Comparison of ENCODE assay signal across 30 cellular contexts in the genomic region with DNA sequence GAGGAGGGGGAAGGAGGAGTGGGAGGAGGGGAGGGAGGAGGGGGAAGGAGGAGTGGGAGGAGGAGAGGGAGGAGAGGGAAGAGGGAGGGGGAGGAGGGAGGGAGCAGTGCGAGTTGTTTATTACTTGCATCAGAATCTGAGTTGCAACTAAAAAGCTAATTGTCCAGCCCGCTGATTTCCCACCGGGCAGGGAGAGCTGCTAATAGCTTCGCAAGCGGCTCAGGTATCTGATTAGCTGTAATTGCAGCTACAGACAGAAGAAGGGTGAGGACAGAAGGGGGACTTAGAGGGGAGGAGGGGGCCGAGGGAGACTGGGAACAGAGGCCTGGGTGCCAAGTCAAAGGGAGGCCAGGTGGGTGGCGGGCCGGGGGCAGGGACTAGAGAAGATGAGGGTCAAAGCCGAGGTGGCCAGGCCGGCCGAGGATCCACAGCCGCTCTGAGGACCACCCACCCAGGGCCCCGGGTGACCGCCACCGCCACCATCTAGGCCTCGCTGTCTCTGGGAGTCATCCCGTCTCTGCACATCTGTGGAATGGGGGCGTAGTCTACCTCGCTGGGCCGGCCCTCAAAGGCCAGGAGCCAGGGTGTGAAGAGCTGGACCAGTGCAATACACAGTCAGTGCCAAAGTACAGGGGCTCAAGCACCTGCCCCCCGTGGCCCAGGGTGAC. TPM values are rescaled to one million over a fixed set of nuclear protein-coding genes. Genes with fewer than 3 reads are reported as not detected.
DNase-seq lines count a peak whose midpoint lies in the region; ATAC-seq and TF ChIP-seq lines count a peak whose summit lies in the region.
"Had no signal": no experiment of that assay in that cellular context is flagged by ENCODE, and none has a peak within 500 bp of the region (broad histone marks: within the 10 kb centered on the region; RNA-seq: fewer than 3 reads in every experiment).

No MANE protein-coding gene starts in this region.

- CTCF ChIA-PET in HCT116 (lab: Charles Lee) = interaction anchor here (1.4 kb wide), 1 partner anchor 8 kb away, joined by 3 read pairs; no protein-coding TSS in a partner anchor

- BruUV-seq in HCT116 (replicated peaks; lab: Mats Ljungman, UMichigan) = no TSS peak

- peaks cover 38% of the 10 kb centered on the region for H3K27me3 Mint-ChIP-seq in neural progenitor cell (ENCODE audit: insufficient read depth, low read depth)

- intact Hi-C loops in HCT116 (cut with micrococcal nuclease) = loop anchor here (5.0 kb wide), 1 partner anchor 38 kb away; no protein-coding TSS in a partner anchor

- H3K36me3 ChIP-seq in HCT116 (ENCODE audit: control insufficient read depth in 1 of 2, insufficient read depth in 2 of 2, low read length in 2 of 2) (no peaks in the 10 kb centered on the region), neural progenitor cell (no peaks in the 10 kb centered on the region)
- H3K36me3 ChIP-seq: adrenal gland, pancreas had no signal

- RAD21 ChIA-PET in HCT116 (lab: Charles Lee; ENCODE audit: low non-redundant PET in 1 of 2, low total read pairs in 2 of 2, uncharacterized antibody in 2 of 2, unreplicated experiment in 2 of 2) = no interaction called here

- H2AFZ ChIP-seq in HCT116 (ENCODE audit: low read depth, low read length, poor library complexity, severe bottlenecking) = no peak overlapping the region
- no peak overlapping the region for H2AFZ ChIP-seq in neural progenitor cell (replicated peaks)

- ATAC-seq in HCT116 = 0 out of 2 replicates have a peak, but pooled peaks have one; percentile 39
- ATAC-seq in SK-N-SH treated with all-trans-retinoic acid at 6 μM for 48 hours = peak; percentile 17; the same call in 2 of the 3 replicates
- ATAC-seq in GM21515 (IDR thresholded peaks at IDR 0.05; ENCODE audit: unreplicated experiment) = no peak
- ATAC-seq: activated CD8-positive, alpha-beta T cell treated with anti-CD3 and anti-CD28 coated beads for 36 hours; activated T-helper 17 cell treated with anti-CD3 and anti-CD28 coated beads, Interleukin-2, amount 50 U/mL, for 72 hours; body of pancreas; GM23338; left lobe of liver; pancreas had no signal

- H4K20me1 ChIP-seq in HCT116 (ENCODE audit: insufficient read depth) (no peaks in the 10 kb centered on the region), neural progenitor cell (ENCODE audit: low read depth) (no peaks in the 10 kb centered on the region)

- DNase-seq in NCI-H2227 (lab: John Stamatoyannopoulos, UW; ENCODE audit: unreplicated experiment) = peak; percentile 25
- no peak for DNase-seq in NCI-H2227 treated with DMSO at 0.1 percent for 48 hours (lab: John Stamatoyannopoulos, UW)
- DNase-seq in HCT116 (ENCODE audit: low read depth, low spot score) = no peak
- peak; percentile 51 for DNase-seq in neural progenitor cell (ENCODE audit: low spot score)
- no peak for DNase-seq in activated T-cell treated with anti-CD3 and anti-CD28 coated beads for 4 hours
- DNase-seq in SW480 (ENCODE audit: low spot score) = no peak
- DNase-seq: activated CD4-positive, alpha-beta T cell treated with anti-CD3 and anti-CD28 coated beads for 1 hour; activated CD8-positive, alpha-beta memory T cell treated with anti-CD3 and anti-CD28 coated beads, Interleukin-2, amount 50 U/mL, for 48 hours; activated CD8-positive, alpha-beta T cell treated with anti-CD3 and anti-CD28 coated beads for 36 hours; activated naive CD4-positive, alpha-beta T cell treated with anti-CD3 and anti-CD28 coated beads, Interleukin-2, amount 10 ng/mL, durations not matched to agents 7 days and 5 days; adrenal gland; body of pancreas; IMR-90; MV-4-11; NCI-H2029; NCI-H345; NCI-H774; pancreas; stimulated activated naive CD4-positive, alpha-beta T cell treated with Interleukin-2 at 50 U/mL for 16 hours; T-helper 2 cell; testis had no signal

- H3K79me2 ChIP-seq in HCT116 (ENCODE audit: insufficient read depth, low read length) = no peaks in the 10 kb centered on the region
- H3K79me2 ChIP-seq in neural progenitor cell (ENCODE audit: low read depth) = no peaks in the 10 kb centered on the region

- TF ChIP-seq CTCF in HCT116 (IDR thresholded peaks at IDR 0.05 in 2 of 3, conservative IDR thresholded peaks at IDR 0.05 in 1 of 3; ENCODE audit: borderline replicate concordance in 1 of 3, insufficient read depth in 1 of 3, low read depth in 2 of 3, low read length in 2 of 3) = no peak
- TF ChIP-seq CTCF in neural progenitor cell (IDR thresholded peaks at IDR 0.05) = no peak

- no peaks in the 10 kb centered on the region for H3K9me2 ChIP-seq in HCT116 (ENCODE audit: insufficient read depth)

- H3K9ac ChIP-seq in HCT116 (ENCODE audit: low read length) (no peak overlapping the region), neural progenitor cell (no peak overlapping the region)

- H3K4me2 ChIP-seq in HCT116 (ENCODE audit: low read length) = no peak overlapping the region
- no peak overlapping the region for H3K4me2 ChIP-seq in neural progenitor cell

- no peaks in the 10 kb centered on the region for H3K27me3 ChIP-seq in HCT116 (ENCODE audit: insufficient read depth, low read length)
- peaks cover 99% of the 10 kb centered on the region for H3K27me3 ChIP-seq in neural progenitor cell
- H3K27me3 ChIP-seq: testis had no signal

- H3K36me3 Mint-ChIP-seq in neural progenitor cell = no peaks in the 10 kb centered on the region
- H3K36me3 Mint-ChIP-seq: activated naive CD4-positive, alpha-beta T cell treated with anti-CD3 and anti-CD28 coated beads, Interleukin-2, amount 10 ng/mL, durations not matched to agents 7 days and 5 days had no signal

- peaks cover 2% of the 10 kb centered on the region for H3K9me3 Mint-ChIP-seq in neural progenitor cell
- H3K9me3 Mint-ChIP-seq: activated naive CD4-positive, alpha-beta T cell treated with anti-CD3 and anti-CD28 coated beads, Interleukin-2, amount 10 ng/mL, durations not matched to agents 7 days and 5 days; central memory CD8-positive, alpha-beta T cell; GM23338 had no signal

- H3K9me3 ChIP-seq in HCT116 (ENCODE audit: control insufficient read depth in 1 of 2, insufficient read depth in 1 of 2, low read depth in 1 of 2, low read length in 2 of 2) = peaks cover 0 to 4% of the 10 kb centered on the region in 2 experiments; a peak in 1 of 4 replicates
- no peaks in the 10 kb centered on the region for H3K9me3 ChIP-seq in neural progenitor cell (ENCODE audit: low read depth)
- H3K9me3 ChIP-seq: adrenal gland, pancreas, testis had no signal

- no peak overlapping the region for H3K4me3 Mint-ChIP-seq in neural progenitor cell
- H3K4me3 Mint-ChIP-seq: activated CD8-positive, alpha-beta T cell treated with anti-CD3 and anti-CD28 coated beads for 36 hours; activated naive CD4-positive, alpha-beta T cell treated with anti-CD3 and anti-CD28 coated beads, Interleukin-2, amount 10 ng/mL, durations not matched to agents 7 days and 5 days; activated T-helper 17 cell treated with anti-CD3 and anti-CD28 coated beads, Interleukin-2, amount 50 U/mL, for 72 hours; central memory CD8-positive, alpha-beta T cell; dendritic cell treated with granulocyte-macrophage colony-stimulating factor and Interleukin-4, amounts not matched to agents 40 ng/mL and 50 ng/mL, for 4 days; memory B cell had no signal

- no peak for TF ChIP-seq RAD21 in HCT116 (IDR thresholded peaks at IDR 0.05; ENCODE audit: low read depth)

- H3K4me1 ChIP-seq in HCT116 (ENCODE audit: control insufficient read depth in 1 of 2, insufficient read depth in 2 of 2, low read length in 2 of 2) (peaks cover 5 to 20% of the 10 kb centered on the region in 2 experiments), neural progenitor cell (peaks cover 13% of the 10 kb centered on the region)
- H3K4me1 ChIP-seq: adrenal gland, body of pancreas, pancreas, testis had no signal

- POLR2A ChIA-PET in HCT116 (lab: Charles Lee) = interaction anchor here (0.7 kb wide), 1 partner anchor 31 kb away, joined by 3 read pairs; no protein-coding TSS in a partner anchor

- peaks cover 12% of the 10 kb centered on the region for H3F3A ChIP-seq in neural progenitor cell (ENCODE audit: low read depth)

- H3K4me3 ChIP-seq in HCT116 (replicated peaks in 1 of 2; ENCODE audit: low read depth in 1 of 2, low read length in 2 of 2) (no peak overlapping the region), neural progenitor cell (no peak overlapping the region)
- H3K4me3 ChIP-seq: adrenal gland, body of pancreas, pancreas, skin epidermis, testis had no signal

- no peak overlapping the region for H3K27ac Mint-ChIP-seq in neural progenitor cell
- H3K27ac Mint-ChIP-seq: activated CD8-positive, alpha-beta T cell treated with anti-CD3 and anti-CD28 coated beads for 36 hours; activated naive CD4-positive, alpha-beta T cell treated with anti-CD3 and anti-CD28 coated beads, Interleukin-2, amount 10 ng/mL, durations not matched to agents 7 days and 5 days; activated T-helper 17 cell treated with anti-CD3 and anti-CD28 coated beads, Interleukin-2, amount 50 U/mL, for 72 hours; dendritic cell treated with granulocyte-macrophage colony-stimulating factor and Interleukin-4, amounts not matched to agents 40 ng/mL and 50 ng/mL, for 4 days; GM23338; memory B cell had no signal

- H3K4me1 Mint-ChIP-seq in neural progenitor cell = peaks cover 13% of the 10 kb centered on the region

- H3K27ac ChIP-seq in HCT116 (ENCODE audit: low read depth, low read length) (no peak overlapping the region), neural progenitor cell (no peak overlapping the region)
- H3K27ac ChIP-seq: adrenal gland, body of pancreas, pancreas, skin epidermis, testis had no signal

- TF ChIP-seq POLR2A in HCT116 (IDR thresholded peaks at IDR 0.05; ENCODE audit: borderline replicate concordance, extremely low read depth, insufficient read depth, insufficient read length) = no peak

TF ChIP-seq in HCT116, 20 proteins besides CTCF, POLR2A, EP300 and RAD21 (continues in another document):
- TF ChIP-seq, protein P1, sequence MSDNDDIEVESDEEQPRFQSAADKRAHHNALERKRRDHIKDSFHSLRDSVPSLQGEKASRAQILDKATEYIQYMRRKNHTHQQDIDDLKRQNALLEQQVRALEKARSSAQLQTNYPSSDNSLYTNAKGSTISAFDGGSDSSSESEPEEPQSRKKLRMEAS (IDR thresholded peaks at IDR 0.05) = no peak
- TF ChIP-seq FOSL1 (IDR thresholded peaks at IDR 0.05; ENCODE audit: low read depth) = no peak
- no peak for TF ChIP-seq YY1 (IDR thresholded peaks at IDR 0.05; ENCODE audit: extremely low read depth, insufficient replicate concordance, low read depth, low read length)

TF ChIP-seq in SK-N-SH treated with all-trans-retinoic acid at 6 μM for 48 hours, 23 proteins besides CTCF, POLR2A, EP300 and RAD21 (continues in another document):
- no peak for TF ChIP-seq OSR1 (CRISPR knock-in tag; IDR thresholded peaks at IDR 0.05)
- TF ChIP-seq TCF4 (CRISPR knock-in tag; IDR thresholded peaks at IDR 0.05; ENCODE audit: borderline replicate concordance) = no peak

RNA-seq across cellular contexts. Expression of a gene that starts 54.3 kb away (rescaled TPM):
- total RNA-seq in HCT116 (2021; ENCODE audit: unreplicated experiment) (60.7 TPM), neural progenitor cell (ENCODE audit: low replicate concordance) (6.0 and 22.7 TPM in 2 replicates)
- 37.9 and 38.6 TPM in 2 replicates for polyA plus RNA-seq in HCT116 (2012)

Comparison
In these comparisons a context has a peak if more than half of its experiments do, and no peak if none do; other contexts are left out.
1. DNase-seq: peak in NCI-H2227 (single experiment) and neural progenitor cell (single experiment); none in NCI-H2227 treated with DMSO at 0.1 percent for 48 hours (single experiment), HCT116 (single experiment), activated T-cell treated with anti-CD3 and anti-CD28 coated beads for 4 hours (single experiment) and SW480 (single experiment).